13 cellular contexts compared by ENCODE assay signal in genomic region chr6:18390476-18390875, GRCh38. TPM values are rescaled to one million over a fixed set of nuclear protein-coding genes. Genes with fewer than 3 reads are reported as not detected.
A peak's percentile ranks its signal among the peaks of the same experiment; 100 is the strongest.
DNase-seq lines count a peak whose midpoint lies in the region; ATAC-seq and TF ChIP-seq lines count a peak whose summit lies in the region.
"Had no signal": no experiment of that assay in that cellular context is flagged by ENCODE, and none has a peak within 500 bp of the region (broad histone marks: within the 10 kb centered on the region; RNA-seq: fewer than 3 reads in every experiment).

No MANE protein-coding gene starts in this region.

- H3K4me2 ChIP-seq in KMS-11 = peak overlapping the region; percentile 44

- no TSS peak for BruUV-seq in Caco-2 (replicated peaks; lab: Mats Ljungman, UMichigan)

- H3K27ac ChIP-seq in KMS-11 = no peak overlapping the region

- H3K4me1 Mint-ChIP-seq in activated B cell treated with CpG ODN at 0.5 μM for 24 hours (peaks cover 61% of the 10 kb centered on the region), Caco-2 (ENCODE audit: low read depth, unreplicated experiment) (peaks cover 6% of the 10 kb centered on the region)
- peaks cover 35 to 61% of the 10 kb centered on the region in 2 donors for H3K4me1 Mint-ChIP-seq in stimulated activated naive B cell treated with anti-CD40 and anti-IgM and Interleukin-4, amounts not matched to agents 10 μg/mL and 1 μg/mL and 100 μg/mL, for 72 hours

- peak overlapping the region; percentile 32 for H3K4me3 Mint-ChIP-seq in activated B cell treated with CpG ODN at 0.5 μM for 24 hours
- H3K4me3 Mint-ChIP-seq in stimulated activated naive B cell treated with anti-CD40 and anti-IgM and Interleukin-4, amounts not matched to agents 10 μg/mL and 1 μg/mL and 100 μg/mL, for 72 hours = peak overlapping the region in 1 of 2 donors; percentile 22
- H3K4me3 Mint-ChIP-seq in Caco-2 (ENCODE audit: unreplicated experiment) = no peak overlapping the region
- H3K4me3 Mint-ChIP-seq: activated CD4-positive, alpha-beta T cell treated with anti-CD3 and anti-CD28 coated beads, Interleukin-2, amount 10 ng/mL, durations not matched to agents 24 days and 14 days had no signal

- peaks cover 41% of the 10 kb centered on the region for H3K4me1 ChIP-seq in KMS-11 (ENCODE audit: low read depth, poor library complexity, severe bottlenecking)
- H3K4me1 ChIP-seq in Caco-2 = 0 out of 2 replicates have a peak, but pooled peaks cover 3% of the 10 kb centered on the region

- H3K9me3 Mint-ChIP-seq in activated B cell treated with CpG ODN at 0.5 μM for 24 hours = no peaks in the 10 kb centered on the region
- no peaks in the 10 kb centered on the region for H3K9me3 Mint-ChIP-seq in stimulated activated naive B cell treated with anti-CD40 and anti-IgM and Interleukin-4, amounts not matched to agents 10 μg/mL and 1 μg/mL and 100 μg/mL, for 72 hours
- no peaks in the 10 kb centered on the region for H3K9me3 Mint-ChIP-seq in Caco-2 (ENCODE audit: unreplicated experiment)
- H3K9me3 Mint-ChIP-seq: activated CD4-positive, alpha-beta T cell treated with anti-CD3 and anti-CD28 coated beads, Interleukin-2, amount 10 ng/mL, durations not matched to agents 24 days and 14 days had no signal

- no peak overlapping the region for H3K9ac ChIP-seq in KMS-11

- intact Hi-C loops in activated B cell treated with CpG ODN at 0.5 μM for 24 hours (cut with micrococcal nuclease) (no loop called here), Caco-2 (cut with micrococcal nuclease; ENCODE audit: unreplicated experiment) (no loop called here)

- POLR2A ChIA-PET in activated B cell treated with CpG ODN at 0.5 μM for 24 hours (lab: Charles Lee) (interaction anchor here (0.7 kb wide), 1 partner anchor 11 kb away, joined by 4 read pairs; no protein-coding TSS in a partner anchor), Caco-2 (lab: Charles Lee) (no interaction called here)

- H3K27me3 ChIP-seq in KMS-11 (ENCODE audit: insufficient read depth, low read depth) (no peaks in the 10 kb centered on the region), Caco-2 (replicated peaks; ENCODE audit: control insufficient read depth, insufficient read depth, low read length) (no peaks in the 10 kb centered on the region)

- CTCF ChIA-PET in activated B cell treated with CpG ODN at 0.5 μM for 24 hours (lab: Charles Lee) (interaction anchor here (0.6 to 1.2 kb wide), 2 partner anchors 67 to 113 kb away, joined by 3 to 4 read pairs; no protein-coding TSS in a partner anchor), Caco-2 (lab: Charles Lee) (interaction anchor here (0.9 kb wide), 1 partner anchor 9 kb away, joined by 3 read pairs; no protein-coding TSS in a partner anchor)

- H3K27ac Mint-ChIP-seq in activated B cell treated with CpG ODN at 0.5 μM for 24 hours = no peak overlapping the region
- peak overlapping the region; percentile 47 for H3K27ac Mint-ChIP-seq in stimulated activated naive B cell treated with anti-CD40 and anti-IgM and Interleukin-4, amounts not matched to agents 10 μg/mL and 1 μg/mL and 100 μg/mL, for 72 hours
- H3K27ac Mint-ChIP-seq in Caco-2 (ENCODE audit: unreplicated experiment) = no peak overlapping the region
- H3K27ac Mint-ChIP-seq: activated CD4-positive, alpha-beta T cell treated with anti-CD3 and anti-CD28 coated beads, Interleukin-2, amount 10 ng/mL, durations not matched to agents 24 days and 14 days had no signal

- H3K4me3 ChIP-seq in KMS-11 (IDR thresholded peaks at IDR 0.05; ENCODE audit: insufficient read depth, low read depth, low read length) = no peak overlapping the region
- no peak overlapping the region for H3K4me3 ChIP-seq in Caco-2 (ENCODE audit: low read depth, low read length)

- TF ChIP-seq CTCF in KMS-11 (conservative IDR thresholded peaks at IDR 0.05; ENCODE audit: low read depth, low read length) (no peak), activated B cell treated with CpG ODN at 0.5 μM for 24 hours (IDR thresholded peaks at IDR 0.05) (no peak), Caco-2 (IDR thresholded peaks at IDR 0.05; ENCODE audit: insufficient read depth in 1 of 2, low read depth in 1 of 2, low read length in 1 of 2, severe bottlenecking in 1 of 2, unreplicated experiment in 1 of 2) (no peak)

- DNase-seq in activated B cell treated with CpG ODN at 0.5 μM for 24 hours (no peak), fibroblast of peridontal ligament (ENCODE audit: extremely low read depth) (peak; percentile 23), Caco-2 (no peak), hypothalamus (lab: John Stamatoyannopoulos, UW) (no peak)
- DNase-seq in stimulated activated naive B cell treated with anti-CD40 and anti-IgM and Interleukin-4, amounts not matched to agents 10 μg/mL and 1 μg/mL and 100 μg/mL, for 72 hours = no peak
- DNase-seq: activated CD4-positive, alpha-beta T cell treated with anti-CD3 and anti-CD28 coated beads, Interleukin-2, amount 10 ng/mL, durations not matched to agents 24 days and 14 days; activated naive CD4-positive, alpha-beta T cell treated with anti-CD3 and anti-CD28 coated beads, Interleukin-2, amount 50 U/mL, for 16 hours; IMR-90; kidney glomerular epithelial cell; NCI-H524 treated with DMSO at 0.1 percent for 48 hours had no signal

- no peak overlapping the region for H2AFZ ChIP-seq in KMS-11 (ENCODE audit: low read depth)

- H3K36me3 ChIP-seq in KMS-11 (ENCODE audit: insufficient read depth) (no peaks in the 10 kb centered on the region), Caco-2 (ENCODE audit: control insufficient read depth, insufficient read depth, low read length) (no peaks in the 10 kb centered on the region)

- no peaks in the 10 kb centered on the region for H3K79me2 ChIP-seq in KMS-11 (ENCODE audit: insufficient read depth, low read depth)

- H3K27me3 Mint-ChIP-seq in activated B cell treated with CpG ODN at 0.5 μM for 24 hours (no peaks in the 10 kb centered on the region), Caco-2 (ENCODE audit: insufficient read depth, unreplicated experiment) (peaks cover 22% of the 10 kb centered on the region)
- no peaks in the 10 kb centered on the region for H3K27me3 Mint-ChIP-seq in stimulated activated naive B cell treated with anti-CD40 and anti-IgM and Interleukin-4, amounts not matched to agents 10 μg/mL and 1 μg/mL and 100 μg/mL, for 72 hours

- no peaks in the 10 kb centered on the region for H4K20me1 ChIP-seq in KMS-11 (ENCODE audit: insufficient read depth)

- H3K9me3 ChIP-seq in Caco-2 = no peaks in the 10 kb centered on the region

- H3K36me3 Mint-ChIP-seq in activated B cell treated with CpG ODN at 0.5 μM for 24 hours (ENCODE audit: low read depth) (peaks cover 20% of the 10 kb centered on the region), Caco-2 (ENCODE audit: insufficient read depth, unreplicated experiment) (no peaks in the 10 kb centered on the region)
- peaks cover 5 to 7% of the 10 kb centered on the region in 2 donors for H3K36me3 Mint-ChIP-seq in stimulated activated naive B cell treated with anti-CD40 and anti-IgM and Interleukin-4, amounts not matched to agents 10 μg/mL and 1 μg/mL and 100 μg/mL, for 72 hours

- ATAC-seq in activated B cell treated with CpG ODN at 0.5 μM for 24 hours (ENCODE audit: low read depth) (no peak), GM21619 (IDR thresholded peaks at IDR 0.05; ENCODE audit: unreplicated experiment) (no peak)
- peak; percentile 26 to 31 for ATAC-seq in stimulated activated naive B cell treated with anti-CD40 and anti-IgM and Interleukin-4, amounts not matched to agents 10 μg/mL and 1 μg/mL and 100 μg/mL, for 72 hours (replicated peaks)
- ATAC-seq: sciatic nerve had no signal

RNA-seq across cellular contexts. Expression of gene RNF144B, which starts 3.3 kb away (rescaled TPM):
- 12.6 and 13.5 TPM in 2 replicates for total RNA-seq in activated B cell treated with CpG ODN at 0.5 μM for 24 hours
- total RNA-seq in Caco-2 (2022) = 0.39 TPM in 2 replicates

Comparison
In these comparisons a context has a peak if more than half of its experiments do, and no peak if none do; other contexts are left out.
1. ATAC-seq: peak in stimulated activated naive B cell treated with anti-CD40 and anti-IgM and Interleukin-4, amounts not matched to agents 10 μg/mL and 1 μg/mL and 100 μg/mL, for 72 hours (2 of 2); none in activated B cell treated with CpG ODN at 0.5 μM for 24 hours (single experiment) and GM21619 (single experiment).